Comparison of ENCODE assay signal across 28 cellular contexts in genomic region chrX:119042040-119042439, GRCh38. TPM values are rescaled to one million over a fixed set of nuclear protein-coding genes. Genes with fewer than 3 reads are reported as not detected.
"Had no signal": no experiment of that assay in that cellular context is flagged by ENCODE, and none has a peak within 500 bp of the region (broad histone marks: within the 10 kb centered on the region; RNA-seq: fewer than 3 reads in every experiment).

No MANE protein-coding gene starts in this region.

- H3K27ac ChIP-seq: neutrophil, prostate gland, upper lobe of left lung had no signal

- FAIRE-seq: endometrium had no signal

- H3K36me3 ChIP-seq: neutrophil, ovary, prostate gland, spleen, upper lobe of left lung had no signal

- DNase-seq: activated B cell treated with CpG ODN at 0.5 μM for 24 hours; activated CD4-positive, alpha-beta T cell treated with anti-CD3 and anti-CD28 coated beads for 4 hours; activated CD4-positive, alpha-beta T cell treated with anti-CD3 and anti-CD28 coated beads, Interleukin-2, amount 50 U/mL, for 48 hours; activated CD8-positive, alpha-beta memory T cell treated with anti-CD3 and anti-CD28 coated beads, Interleukin-2, amount 50 U/mL, for 48 hours; activated naive CD4-positive, alpha-beta T cell; activated T-cell treated with anti-CD3 and anti-CD28 coated beads, Interleukin-2, amount 50 U/mL, for 4 hours; cerebellar nuclear complex; cortex of kidney; foreskin fibroblast; hippocampal formation; kidney glomerular epithelial cell; midbrain; ovary; spleen; stimulated activated CD4-positive, alpha-beta T cell treated with anti-CD3 and anti-CD28 coated beads, Interleukin-4, amount 100 ng/mL, for 1 hour; stimulated activated naive CD4-positive, alpha-beta T cell treated with Interleukin-2 at 50 U/mL for 16 hours; T1000; upper lobe of left lung had no signal

- H3K9me3 ChIP-seq: neutrophil, ovary, prostate gland, spleen, upper lobe of left lung had no signal

- H3K4me1 ChIP-seq: prostate gland, upper lobe of left lung had no signal

- H3K27me3 ChIP-seq: neutrophil, ovary, spleen, upper lobe of left lung had no signal

- H3K4me3 ChIP-seq: ovary, prostate gland, spleen, upper lobe of left lung had no signal

- ATAC-seq: activated T-cell treated with anti-CD3 and anti-CD28 coated beads, Interleukin-2, amount 50 U/mL, for 4 hours had no signal

RNA-seq across cellular contexts. Expression of gene CT47C1, which starts 30.8 kb away (rescaled TPM):
- total RNA-seq: activated B cell treated with CpG ODN at 0.5 μM for 24 hours; activated CD8-positive, alpha-beta memory T cell treated with anti-CD3 and anti-CD28 coated beads for 36 hours; activated T-cell treated with anti-CD3 and anti-CD28 coated beads, Interleukin-2, amount 50 U/mL, for 4 hours; activated T-helper 2 cell treated with anti-CD3 and anti-CD28 coated beads, Interferon-gamma antibody, Interleukin-2, Interleukin-4, amounts not matched to agents 10 μg/mL and 5 μg/mL and 100 μg/mL, durations not matched to agents 14 hours and 24 hours and 36 hours; epithelial cell of proximal tubule; fibroblast of lung; liver; ovary; spleen; subcutaneous adipose tissue; upper lobe of left lung had no signal
- polyA plus RNA-seq: fibroblast of lung, liver, ovary, spleen, thymus had no signal
